ENCODE assay signal across 8 cellular contexts in genomic region chr3:32176989-32177701, GRCh38.
DNase-seq lines count a peak whose midpoint lies in the region; ATAC-seq and TF ChIP-seq lines count a peak whose summit lies in the region.

No MANE protein-coding gene starts in this region.

- intact Hi-C loops in aorta (cut with DNase I), result no loop called here

- peak; percentile 76 for TF ChIP-seq CTCF in GM10248 (IDR thresholded peaks at IDR 0.05; ENCODE audit: control extremely low read depth, extremely low read depth, low read depth, missing control alignments)
- peak; percentile 77 for TF ChIP-seq CTCF in endodermal cell (conservative IDR thresholded peaks at IDR 0.05)

- H3K27ac Mint-ChIP-seq in activated CD4-positive, alpha-beta memory T cell treated with anti-CD3 and anti-CD28 coated beads, Interleukin-2, amount 10 ng/mL, durations not matched to agents 7 days and 5 days, result no peak overlapping the region
- no peak overlapping the region for H3K27ac Mint-ChIP-seq in endodermal cell
- H3K27ac Mint-ChIP-seq in natural killer cell treated with Interleukin-12 subunit alpha and Interleukin-12 subunit beta and Interleukin-15 and Interleukin-18, amount 100 ng/mL, for 72 hours, result no peak overlapping the region

- peaks cover 4% of the 10 kb centered on the region for H3K9me3 ChIP-seq in endodermal cell (ENCODE audit: control insufficient read depth, low read length)
- no peaks in the 10 kb centered on the region for H3K9me3 ChIP-seq in aorta (ENCODE audit: control insufficient read depth, low read length)

- H3K27me3 ChIP-seq in endodermal cell (ENCODE audit: control insufficient read depth, insufficient read depth, low read length, poor library complexity, severe bottlenecking), result peaks cover 4% of the 10 kb centered on the region
- no peaks in the 10 kb centered on the region for H3K27me3 ChIP-seq in aorta (ENCODE audit: control insufficient read depth in 1 of 2, insufficient read depth in 2 of 2, low read length in 1 of 2)

- H3K9me3 Mint-ChIP-seq in activated CD4-positive, alpha-beta memory T cell treated with anti-CD3 and anti-CD28 coated beads, Interleukin-2, amount 10 ng/mL, durations not matched to agents 7 days and 5 days, result no peaks in the 10 kb centered on the region
- peaks cover 7% of the 10 kb centered on the region for H3K9me3 Mint-ChIP-seq in endodermal cell
- no peaks in the 10 kb centered on the region for H3K9me3 Mint-ChIP-seq in natural killer cell treated with Interleukin-12 subunit alpha and Interleukin-12 subunit beta and Interleukin-15 and Interleukin-18, amount 100 ng/mL, for 72 hours

- DNase-seq in GM10248 (ENCODE audit: extremely low spot score) (peak; percentile 48), NCI-H748 (lab: John Stamatoyannopoulos, UW; ENCODE audit: unreplicated experiment) (peak; percentile 61), endodermal cell (peak; percentile 84), aorta (no peak)
- DNase-seq in activated CD4-positive, alpha-beta memory T cell treated with anti-CD3 and anti-CD28 coated beads, Interleukin-2, amount 10 ng/mL, durations not matched to agents 7 days and 5 days, result peak; percentile 58
- no peak for DNase-seq in natural killer cell treated with Interleukin-12 subunit alpha and Interleukin-12 subunit beta and Interleukin-15 and Interleukin-18, amount 100 ng/mL, for 72 hours (ENCODE audit: low spot score)
- no peak for DNase-seq in NK-92 treated with Interleukin-12 subunit alpha and Interleukin-12 subunit beta, amount 100 ng/mL, for 24 hours (lab: John Stamatoyannopoulos, UW)

- H3K36me3 Mint-ChIP-seq in activated CD4-positive, alpha-beta memory T cell treated with anti-CD3 and anti-CD28 coated beads, Interleukin-2, amount 10 ng/mL, durations not matched to agents 7 days and 5 days (ENCODE audit: low read depth), result no peaks in the 10 kb centered on the region
- H3K36me3 Mint-ChIP-seq in endodermal cell (ENCODE audit: low read depth), result peaks cover 2% of the 10 kb centered on the region
- H3K36me3 Mint-ChIP-seq in natural killer cell treated with Interleukin-12 subunit alpha and Interleukin-12 subunit beta and Interleukin-15 and Interleukin-18, amount 100 ng/mL, for 72 hours, result no peaks in the 10 kb centered on the region

- ATAC-seq in HG02642 (IDR thresholded peaks at IDR 0.05; ENCODE audit: poor library complexity, unreplicated experiment) (peak; percentile 45), aorta (ENCODE audit: low FRiP score) (peak; percentile 82)
- peak; percentile 65 to 67 for ATAC-seq in natural killer cell treated with Interleukin-12 subunit alpha and Interleukin-12 subunit beta and Interleukin-15 and Interleukin-18, amount 100 ng/mL, for 72 hours

- no peak overlapping the region for H3K4me3 ChIP-seq in endodermal cell (ENCODE audit: low read length)
- H3K4me3 ChIP-seq in aorta (ENCODE audit: low read length in 2 of 2), result no peak overlapping the region

- H3K27ac ChIP-seq in endodermal cell (ENCODE audit: low read depth, low read length), result no peak overlapping the region
- H3K27ac ChIP-seq in aorta (ENCODE audit: low read depth in 1 of 2, low read length in 2 of 2), result no peak overlapping the region

- 44 to 48% methylated on average over 7 to 9 of the region's 9 CpGs for WGBS in endodermal cell (ENCODE audit: insufficient coverage in 1 of 2, insufficient read length in 1 of 2), 2 experiments
- 25 to 28% methylated on average over 9 of the region's 9 CpGs for WGBS in aorta, 2 donors

- no peak overlapping the region for H3K9ac ChIP-seq in endodermal cell (ENCODE audit: extremely low read depth, low read length, poor library complexity, severe bottlenecking)

- H3K27me3 Mint-ChIP-seq in activated CD4-positive, alpha-beta memory T cell treated with anti-CD3 and anti-CD28 coated beads, Interleukin-2, amount 10 ng/mL, durations not matched to agents 7 days and 5 days, result peaks cover 7% of the 10 kb centered on the region
- peaks cover 6% of the 10 kb centered on the region for H3K27me3 Mint-ChIP-seq in endodermal cell (ENCODE audit: insufficient read depth)
- H3K27me3 Mint-ChIP-seq in natural killer cell treated with Interleukin-12 subunit alpha and Interleukin-12 subunit beta and Interleukin-15 and Interleukin-18, amount 100 ng/mL, for 72 hours, result peaks cover 10 to 28% of the 10 kb centered on the region in 2 donors

- CTCF ChIA-PET in GM10248 (lab: Yijun Ruan, JAX), result interaction anchor here (0.6 to 4.2 kb wide), 30 partner anchors 9 to 483 kb away, joined by 3 to 26 read pairs (median 3); no protein-coding TSS in a partner anchor
- CTCF ChIA-PET in activated CD4-positive, alpha-beta memory T cell treated with anti-CD3 and anti-CD28 coated beads, Interleukin-2, amount 10 ng/mL, durations not matched to agents 7 days and 5 days (lab: Charles Lee), result interaction anchor here (0.6 to 4.3 kb wide), 24 partner anchors 8 to 256 kb away, joined by 3 to 38 read pairs (median 3); no protein-coding TSS in a partner anchor

- H3K36me3 ChIP-seq in endodermal cell (ENCODE audit: control insufficient read depth, insufficient read depth, low read length), result no peaks in the 10 kb centered on the region
- H3K36me3 ChIP-seq in aorta (ENCODE audit: control insufficient read depth in 1 of 2, insufficient read depth in 2 of 2, low read length in 1 of 2), result no peaks in the 10 kb centered on the region

- peaks cover 13% of the 10 kb centered on the region for H3K4me1 Mint-ChIP-seq in activated CD4-positive, alpha-beta memory T cell treated with anti-CD3 and anti-CD28 coated beads, Interleukin-2, amount 10 ng/mL, durations not matched to agents 7 days and 5 days
- no peaks in the 10 kb centered on the region for H3K4me1 Mint-ChIP-seq in endodermal cell
- peaks cover 6 to 9% of the 10 kb centered on the region in 2 donors for H3K4me1 Mint-ChIP-seq in natural killer cell treated with Interleukin-12 subunit alpha and Interleukin-12 subunit beta and Interleukin-15 and Interleukin-18, amount 100 ng/mL, for 72 hours (ENCODE audit: low read depth in 2 of 2)

- POLR2A ChIA-PET in GM10248 (lab: Yijun Ruan, JAX), result no interaction called here
- POLR2A ChIA-PET in activated CD4-positive, alpha-beta memory T cell treated with anti-CD3 and anti-CD28 coated beads, Interleukin-2, amount 10 ng/mL, durations not matched to agents 7 days and 5 days (lab: Charles Lee), result interaction anchor here (0.6 kb wide), 1 partner anchor 290 kb away, joined by 3 read pairs; no protein-coding TSS in a partner anchor

- H3K4me3 Mint-ChIP-seq in activated CD4-positive, alpha-beta memory T cell treated with anti-CD3 and anti-CD28 coated beads, Interleukin-2, amount 10 ng/mL, durations not matched to agents 7 days and 5 days, result no peak overlapping the region
- no peak overlapping the region for H3K4me3 Mint-ChIP-seq in endodermal cell
- peak overlapping the region; percentile 38 for H3K4me3 Mint-ChIP-seq in natural killer cell treated with Interleukin-12 subunit alpha and Interleukin-12 subunit beta and Interleukin-15 and Interleukin-18, amount 100 ng/mL, for 72 hours

- H3K4me1 ChIP-seq in endodermal cell (ENCODE audit: control insufficient read depth, insufficient read depth, low read length) (no peaks in the 10 kb centered on the region), aorta (ENCODE audit: control insufficient read depth in 1 of 2, insufficient read depth in 2 of 2, low read length in 2 of 2) (no peaks in the 10 kb centered on the region)

Comparison
In these comparisons a context has a peak if more than half of its experiments do, and no peak if none do; other contexts are left out.
1. DNase-seq: peak in GM10248 (single experiment), NCI-H748 (single experiment), activated CD4-positive, alpha-beta memory T cell treated with anti-CD3 and anti-CD28 coated beads, Interleukin-2, amount 10 ng/mL, durations not matched to agents 7 days and 5 days (single experiment) and endodermal cell (single experiment); none in natural killer cell treated with Interleukin-12 subunit alpha and Interleukin-12 subunit beta and Interleukin-15 and Interleukin-18, amount 100 ng/mL, for 72 hours (single experiment), aorta (0 of 2) and NK-92 treated with Interleukin-12 subunit alpha and Interleukin-12 subunit beta, amount 100 ng/mL, for 24 hours (single experiment).
2. Peak in every context shown above with its lines, with median percentiles within 50 percentile points of each other: ATAC-seq.